15 cellular contexts compared by ENCODE assay signal in genomic region chr16:6341993-6342392, GRCh38.
A peak's percentile ranks its signal among the peaks of the same experiment; 100 is the strongest.
DNase-seq lines count a peak whose midpoint lies in the region; ATAC-seq and TF ChIP-seq lines count a peak whose summit lies in the region.
"Had no signal": no experiment of that assay in that cellular context is flagged by ENCODE, and none has a peak within 500 bp of the region (broad histone marks: within the 10 kb centered on the region; RNA-seq: fewer than 3 reads in every experiment).

No MANE protein-coding gene starts in this region.

- no peak overlapping the region for H2BK5ac ChIP-seq in neuronal stem cell (ENCODE audit: low read length)

- H4K20me1 ChIP-seq in GM23338 (replicated peaks; ENCODE audit: insufficient read depth), result no peaks in the 10 kb centered on the region

- TF ChIP-seq CTCF in GM23338 (conservative IDR thresholded peaks at IDR 0.05; ENCODE audit: low read depth in 2 of 2) (no peak), mucosa of descending colon (IDR thresholded peaks at IDR 0.05) (no peak)

- peaks cover 32% of the 10 kb centered on the region for H3K36me3 Mint-ChIP-seq in GM23338 (ENCODE audit: low read depth)
- H3K36me3 Mint-ChIP-seq: CD14-positive monocyte; CD8-positive, alpha-beta T cell had no signal

- H3F3A ChIP-seq in GM23338 (replicated peaks; ENCODE audit: low read depth), result peaks cover 8% of the 10 kb centered on the region; the same call in 1 of the 2 replicates

- no peak overlapping the region for H3K4me2 ChIP-seq in GM23338
- H3K4me2 ChIP-seq in neuronal stem cell (ENCODE audit: insufficient read depth, low read length, poor library complexity, severe bottlenecking), result no peak overlapping the region

- DNase-seq in GM23338 (ENCODE audit: low spot score) (peak; percentile 33), iPS DF 6.9 (ENCODE audit: low read depth, low spot score) (peak; percentile 27), neuronal stem cell (ENCODE audit: low spot score) (no peak), mucosa of descending colon (no peak)
- DNase-seq in activated CD4-positive, alpha-beta T cell treated with anti-CD3 and anti-CD28 coated beads, Interleukin-2, amount 50 U/mL, for 1 hour, result no peak
- DNase-seq: CD8-positive, alpha-beta T cell; COR-L47; DMS153; DMS79 treated with DMSO at 0.1 percent for 48 hours; EL; GDM1 had no signal

- peak; percentile 69 for ATAC-seq in GM23338
- no peak for ATAC-seq in mucosa of descending colon
- ATAC-seq in GM18867 (IDR thresholded peaks at IDR 0.05; ENCODE audit: unreplicated experiment), result no peak
- ATAC-seq: CD8-positive, alpha-beta T cell; HepG2 had no signal

- H3K27me3 Mint-ChIP-seq in GM23338 (ENCODE audit: insufficient read depth, low read depth, poor library complexity), result peaks cover 9% of the 10 kb centered on the region

- H3K9me3 ChIP-seq in HUES64 (ENCODE audit: insufficient read depth, low read depth, low read length) (peaks cover 15% of the 10 kb centered on the region), iPS DF 6.9 (ENCODE audit: control insufficient read depth, insufficient read depth, low read length) (0 out of 2 replicates have a peak, but pooled peaks cover 2% of the 10 kb centered on the region), neuronal stem cell (replicated peaks in 1 of 2; ENCODE audit: control insufficient read depth in 2 of 2, insufficient read depth in 1 of 2, low read depth in 1 of 2, low read length in 2 of 2) (peaks cover 0 to 8% of the 10 kb centered on the region in 2 donors), mucosa of descending colon (no peaks in the 10 kb centered on the region)

- H3K9me2 ChIP-seq in GM23338 (ENCODE audit: insufficient read depth), result peaks cover 4% of the 10 kb centered on the region; the same call in 1 of the 2 replicates

- H3K4me3 ChIP-seq in GM23338 (no peak overlapping the region), HUES64 (ENCODE audit: low read length) (no peak overlapping the region), iPS DF 6.9 (ENCODE audit: low read length) (no peak overlapping the region), neuronal stem cell (ENCODE audit: low read length in 2 of 2) (no peak overlapping the region), mucosa of descending colon (no peak overlapping the region)

- no peaks in the 10 kb centered on the region for H3K27me3 ChIP-seq in GM23338 (ENCODE audit: insufficient read depth)
- H3K27me3 ChIP-seq in HUES64 (ENCODE audit: insufficient read depth, low read length), result no peaks in the 10 kb centered on the region
- H3K27me3 ChIP-seq in iPS DF 6.9 (ENCODE audit: control insufficient read depth, insufficient read depth, low read length), result no peaks in the 10 kb centered on the region
- H3K27me3 ChIP-seq in neuronal stem cell (ENCODE audit: control insufficient read depth in 3 of 3, insufficient read depth in 3 of 3, low read depth in 1 of 3, low read length in 3 of 3), result no peaks in the 10 kb centered on the region

- H3K9ac ChIP-seq in HUES64 (ENCODE audit: low read depth, low read length) (no peak overlapping the region), neuronal stem cell (ENCODE audit: low read depth, low read length, poor library complexity) (no peak overlapping the region)

- intact Hi-C loops in mucosa of descending colon (cut with DNase I, micrococcal nuclease), result no loop called here

- no peak overlapping the region for H2BK12ac ChIP-seq in neuronal stem cell (ENCODE audit: low read length)

- no peak overlapping the region for H3K14ac ChIP-seq in neuronal stem cell (ENCODE audit: low read length)

- H3K4me1 ChIP-seq in GM23338 (ENCODE audit: insufficient read depth), result peaks cover 5% of the 10 kb centered on the region; the same call in 1 of the 2 replicates
- H3K4me1 ChIP-seq in HUES64 (ENCODE audit: insufficient read depth, low read length), result peaks cover 34% of the 10 kb centered on the region
- no peaks in the 10 kb centered on the region for H3K4me1 ChIP-seq in iPS DF 6.9 (ENCODE audit: control insufficient read depth, insufficient read depth, low read length)
- H3K4me1 ChIP-seq in neuronal stem cell (ENCODE audit: control insufficient read depth in 2 of 2, insufficient read depth in 1 of 2, low read depth in 1 of 2, low read length in 2 of 2), result peaks cover 0 to 6% of the 10 kb centered on the region in 2 donors
- no peaks in the 10 kb centered on the region for H3K4me1 ChIP-seq in mucosa of descending colon (ENCODE audit: low read depth)

- no peak overlapping the region; the same call in 2 of the 3 replicates for H3K4me3 Mint-ChIP-seq in GM23338
- H3K4me3 Mint-ChIP-seq: CD14-positive monocyte; CD8-positive, alpha-beta T cell had no signal

- no peak overlapping the region for H4K8ac ChIP-seq in neuronal stem cell (ENCODE audit: low read depth, low read length)

- H3K36me3 ChIP-seq in GM23338 (ENCODE audit: insufficient read depth) (no peaks in the 10 kb centered on the region), HUES64 (ENCODE audit: insufficient read depth, low read length) (no peaks in the 10 kb centered on the region), iPS DF 6.9 (ENCODE audit: control insufficient read depth, insufficient read depth, low read length) (no peaks in the 10 kb centered on the region), neuronal stem cell (replicated peaks in 1 of 2; ENCODE audit: control insufficient read depth in 2 of 2, insufficient read depth in 2 of 2, low read length in 2 of 2) (no peaks in the 10 kb centered on the region), mucosa of descending colon (ENCODE audit: low read depth) (no peaks in the 10 kb centered on the region)

- H2BK15ac ChIP-seq in neuronal stem cell (ENCODE audit: low read length), result no peak overlapping the region

- no peak overlapping the region for H4K91ac ChIP-seq in neuronal stem cell (ENCODE audit: low read depth, low read length, poor library complexity)

- no peak overlapping the region for H2BK120ac ChIP-seq in neuronal stem cell (ENCODE audit: low read depth, low read length)

- H3K79me1 ChIP-seq in neuronal stem cell (ENCODE audit: low read depth, low read length), result no peaks in the 10 kb centered on the region

- H3K27ac ChIP-seq in GM23338 (ENCODE audit: low read depth), result peak overlapping the region; percentile 75
- peak overlapping the region; percentile 93 for H3K27ac ChIP-seq in HUES64 (ENCODE audit: low read depth, low read length)
- H3K27ac ChIP-seq in iPS DF 6.9 (ENCODE audit: low read length), result peak overlapping the region; percentile 58
- H3K27ac ChIP-seq in neuronal stem cell (replicated peaks; ENCODE audit: low read length), result peak overlapping the region; percentile 28

- H3K27ac Mint-ChIP-seq in GM23338, result peak overlapping the region; percentile 41
- H3K27ac Mint-ChIP-seq: CD14-positive monocyte; CD8-positive, alpha-beta T cell had no signal

- H3K4ac ChIP-seq in neuronal stem cell (ENCODE audit: low read length), result no peak overlapping the region

- H2AFZ ChIP-seq in GM23338 (no peak overlapping the region), neuronal stem cell (ENCODE audit: low read length) (no peak overlapping the region)

- peaks cover 31% of the 10 kb centered on the region for H3K9me3 Mint-ChIP-seq in GM23338

- H3K18ac ChIP-seq in neuronal stem cell (ENCODE audit: low read length), result no peak overlapping the region

- peaks cover 51% of the 10 kb centered on the region for H3K4me1 Mint-ChIP-seq in GM23338
- H3K4me1 Mint-ChIP-seq: CD14-positive monocyte had no signal

- H3K79me2 ChIP-seq in GM23338 (replicated peaks; ENCODE audit: insufficient read depth), result no peaks in the 10 kb centered on the region

- no peak overlapping the region for H2AK5ac ChIP-seq in neuronal stem cell (ENCODE audit: low read depth, low read length)

- no peak overlapping the region for H3K23ac ChIP-seq in neuronal stem cell (ENCODE audit: low read depth, low read length, poor library complexity)

- WGBS in HUES64, result 20% methylated on average over 3 of the region's 3 CpGs
- no CpG with 5 or more reads among the region's 3 CpGs for WGBS in iPS DF 6.9 (ENCODE audit: insufficient coverage, insufficient read length)
- WGBS in neuronal stem cell (ENCODE audit: extremely low coverage in 2 of 2, insufficient read length in 2 of 2, insufficient replicate concordance in 1 of 2), 2 donors, result no CpG with 5 or more reads among the region's 3 CpGs

TF ChIP-seq in GM23338, 12 proteins besides CTCF, POLR2A, EP300 and RAD21 (continues in another document):
- peak; percentile 40; the same call in 1 of the 2 replicates for TF ChIP-seq NANOG (IDR thresholded peaks at IDR 0.05; ENCODE audit: borderline replicate concordance)
- no peak; the same call in 1 of the 2 replicates for TF ChIP-seq CREB1 (CRISPR knock-in tag; IDR thresholded peaks at IDR 0.05; ENCODE audit: low read depth)

Comparison
In these comparisons a context has a peak if more than half of its experiments do, and no peak if none do; other contexts are left out.
1. DNase-seq: peak in GM23338 (single experiment) and iPS DF 6.9 (single experiment); none in neuronal stem cell (single experiment), mucosa of descending colon (0 of 3) and activated CD4-positive, alpha-beta T cell treated with anti-CD3 and anti-CD28 coated beads, Interleukin-2, amount 50 U/mL, for 1 hour (single experiment).
2. H3K27ac ChIP-seq: peak in every context shown above with its lines; median percentile 93 in HUES64; 75 in GM23338; 58 in iPS DF 6.9; 28 in neuronal stem cell.